ENCODE assay signal across 9 cellular contexts in genomic region chr9:99127372-99128132, GRCh38. TPM values are rescaled to one million over a fixed set of nuclear protein-coding genes. Genes with fewer than 3 reads are reported as not detected.
DNase-seq lines count a peak whose midpoint lies in the region; ATAC-seq and TF ChIP-seq lines count a peak whose summit lies in the region.
"Had no signal": no experiment of that assay in that cellular context is flagged by ENCODE, and none has a peak within 500 bp of the region (broad histone marks: within the 10 kb centered on the region; RNA-seq: fewer than 3 reads in every experiment).

No MANE protein-coding gene starts in this region.

- DNase-seq in amniotic stem cell (lab: John Stamatoyannopoulos, UW) (peak; percentile 17), osteoblast (ENCODE audit: insufficient read length, low spot score, missing footprints) (no peak), SW 1271 (lab: John Stamatoyannopoulos, UW) (no peak)
- DNase-seq: foreskin melanocyte, SHP77 had no signal

- peaks cover 17% of the 10 kb centered on the region for H3K4me1 ChIP-seq in osteoblast (ENCODE audit: insufficient read depth, low read length)

- H3K27ac ChIP-seq in osteoblast (ENCODE audit: low read depth, low read length): peak overlapping the region; percentile 27

- H3K27me3 ChIP-seq in osteoblast (ENCODE audit: insufficient read depth, low read length): no peaks in the 10 kb centered on the region

- H3K4me2 ChIP-seq in osteoblast (ENCODE audit: insufficient read depth, low read length): no peak overlapping the region

- no peak overlapping the region for H2AFZ ChIP-seq in osteoblast (ENCODE audit: low read length)

- peaks cover 77% of the 10 kb centered on the region for H3K79me2 ChIP-seq in osteoblast (ENCODE audit: insufficient read depth, low read length)

- no peaks in the 10 kb centered on the region for H3K9me3 ChIP-seq in osteoblast (ENCODE audit: low read depth, low read length)

- ATAC-seq in GM18511 (IDR thresholded peaks at IDR 0.05; ENCODE audit: unreplicated experiment) (peak; percentile 41), HG02884 (IDR thresholded peaks at IDR 0.05; ENCODE audit: unreplicated experiment) (peak; percentile 38), GM19452 (IDR thresholded peaks at IDR 0.05; ENCODE audit: unreplicated experiment) (no peak), HG02798 (IDR thresholded peaks at IDR 0.05; ENCODE audit: poor library complexity, unreplicated experiment) (no peak)

- H4K20me1 ChIP-seq in osteoblast (ENCODE audit: insufficient read depth, low read length): peaks cover 50% of the 10 kb centered on the region

- no peak overlapping the region for H3K4me3 ChIP-seq in osteoblast (ENCODE audit: insufficient read depth, low read length)

- no peak for TF ChIP-seq CTCF in osteoblast (IDR thresholded peaks at IDR 0.05; ENCODE audit: extremely low read depth, low read depth, low read length)

- H3K36me3 ChIP-seq in osteoblast (ENCODE audit: insufficient read depth, low read length): peaks cover 6% of the 10 kb centered on the region

RNA-seq across cellular contexts. Expression of gene TGFBR1, which starts 22.6 kb away (rescaled TPM):
- total RNA-seq in osteoblast: 114 and 122 TPM in 2 replicates

Comparison
In these comparisons a context has a peak if more than half of its experiments do, and no peak if none do; other contexts are left out.
1. ATAC-seq: peak in GM18511 (single experiment) and HG02884 (single experiment); none in GM19452 (single experiment) and HG02798 (single experiment).